ENCODE assay signal across 12 cellular contexts in the genomic region with DNA sequence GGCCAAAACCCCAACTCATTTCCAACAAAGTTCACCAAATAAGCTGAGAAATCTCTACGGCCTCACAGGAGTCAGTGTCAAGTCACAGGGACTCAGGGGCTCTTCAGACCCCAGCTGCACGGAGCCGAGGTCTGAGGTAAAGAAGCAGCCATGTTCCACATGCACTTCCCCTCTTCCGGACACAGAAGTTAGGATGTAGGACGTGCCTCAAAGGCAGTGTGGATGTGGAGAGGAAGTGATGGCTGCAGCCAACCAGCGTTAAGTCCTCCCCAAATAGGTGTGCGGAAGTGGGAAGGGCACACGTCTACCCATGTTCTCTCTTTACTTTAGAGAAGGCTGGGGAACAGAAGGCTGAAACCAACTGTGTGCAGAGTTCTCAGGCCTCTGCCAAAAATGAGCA.
DNase-seq lines count a peak whose midpoint lies in the region; ATAC-seq lines count a peak whose summit lies in the region.
"Had no signal": no experiment of that assay in that cellular context is flagged by ENCODE, and none has a peak within 500 bp of the region (broad histone marks: within the 10 kb centered on the region; RNA-seq: fewer than 3 reads in every experiment).

No MANE protein-coding gene starts in this region.

- H3K4me1 Mint-ChIP-seq in stimulated activated memory B cell treated with anti-CD40 and anti-IgM and Interleukin-4, amounts not matched to agents 10 μg/mL and 1 μg/mL and 100 μg/mL, for 72 hours: peaks cover 64% of the 10 kb centered on the region

- H3K9me3 Mint-ChIP-seq in stimulated activated memory B cell treated with anti-CD40 and anti-IgM and Interleukin-4, amounts not matched to agents 10 μg/mL and 1 μg/mL and 100 μg/mL, for 72 hours: peaks cover 4% of the 10 kb centered on the region

- no peaks in the 10 kb centered on the region for H3K36me3 Mint-ChIP-seq in stimulated activated memory B cell treated with anti-CD40 and anti-IgM and Interleukin-4, amounts not matched to agents 10 μg/mL and 1 μg/mL and 100 μg/mL, for 72 hours

- peak; percentile 15 for ATAC-seq in GM19351 (IDR thresholded peaks at IDR 0.05; ENCODE audit: unreplicated experiment)
- ATAC-seq in HG03039 (IDR thresholded peaks at IDR 0.05; ENCODE audit: unreplicated experiment): peak; percentile 8
- ATAC-seq in stimulated activated memory B cell treated with anti-CD40 and anti-IgM and Interleukin-4, amounts not matched to agents 10 μg/mL and 1 μg/mL and 100 μg/mL, for 72 hours: peak; percentile 39
- no peak for ATAC-seq in GM18502 (IDR thresholded peaks at IDR 0.05; ENCODE audit: poor library complexity, unreplicated experiment)

- H3K27ac Mint-ChIP-seq in stimulated activated memory B cell treated with anti-CD40 and anti-IgM and Interleukin-4, amounts not matched to agents 10 μg/mL and 1 μg/mL and 100 μg/mL, for 72 hours: peak overlapping the region; percentile 90

- H3K4me3 Mint-ChIP-seq in stimulated activated memory B cell treated with anti-CD40 and anti-IgM and Interleukin-4, amounts not matched to agents 10 μg/mL and 1 μg/mL and 100 μg/mL, for 72 hours: no peak overlapping the region

- H3K27me3 Mint-ChIP-seq in stimulated activated memory B cell treated with anti-CD40 and anti-IgM and Interleukin-4, amounts not matched to agents 10 μg/mL and 1 μg/mL and 100 μg/mL, for 72 hours: no peaks in the 10 kb centered on the region

- DNase-seq in UCSD-AML1 (lab: John Stamatoyannopoulos, UW; ENCODE audit: unreplicated experiment): peak; percentile 42
- no peak for DNase-seq in DMS 273 (lab: John Stamatoyannopoulos, UW; ENCODE audit: unreplicated experiment)
- no peak for DNase-seq in AG20443 (ENCODE audit: low spot score)
- DNase-seq: activated CD4-positive, alpha-beta T cell treated with anti-CD3 and anti-CD28 coated beads for 48 hours; activated effector memory CD4-positive, alpha-beta T cell treated with Interleukin-2 at 50 U/mL for 16 hours; NCI-H510A; stimulated activated CD4-positive, alpha-beta T cell treated with anti-CD3 and anti-CD28 coated beads, Interleukin-2, amount 100 ng/mL, for 24 hours; stimulated activated naive CD4-positive, alpha-beta T cell had no signal
